In genomic region chr3:123312331-123313265, GRCh38 we compare ENCODE assay signal across 34 cellular contexts.
DNase-seq lines count a peak whose midpoint lies in the region; ATAC-seq, FAIRE-seq and TF ChIP-seq lines count a peak whose summit lies in the region.
"Had no signal": no experiment of that assay in that cellular context is flagged by ENCODE, and none has a peak within 500 bp of the region (broad histone marks: within the 10 kb centered on the region; RNA-seq: fewer than 3 reads in every experiment).

No MANE protein-coding gene starts in this region.

- H3K9me3 ChIP-seq in stomach smooth muscle (ENCODE audit: control insufficient read depth in 2 of 2, low read length in 2 of 2) (no peaks in the 10 kb centered on the region), transverse colon (no peaks in the 10 kb centered on the region)
- H3K9me3 ChIP-seq: gastrocnemius medialis, pancreas, suprapubic skin had no signal

- H3K4me3 Mint-ChIP-seq in stimulated activated naive CD8-positive, alpha-beta T cell treated with anti-CD3 and anti-CD28 coated beads, Interleukin-15, amount 100 ng/mL, for 72 hours, result no peak overlapping the region
- H3K4me3 Mint-ChIP-seq: activated B cell treated with CpG ODN at 0.5 μM for 24 hours; activated naive CD4-positive, alpha-beta T cell treated with anti-CD3 and anti-CD28 coated beads, Interleukin-2, amount 10 ng/mL, durations not matched to agents 7 days and 5 days; activated T-helper 1 cell treated with anti-CD3 and anti-CD28 coated beads, Interleukin-12 subunit alpha, Interleukin-12 subunit beta, Interleukin-2, Interleukin-4 antibody, amounts not matched to agents 30 ng/mL and 10 ng/mL and 1 ng/mL, durations not matched to agents 14 hours and 24 hours and 36 hours; CD14-positive monocyte; naive thymus-derived CD8-positive, alpha-beta T cell had no signal

- H3K27ac ChIP-seq in stomach smooth muscle (ENCODE audit: low read length) (peak overlapping the region; percentile 58), transverse colon (peak overlapping the region in 1 of 4 donors; percentile 48)
- H3K27ac ChIP-seq: gastrocnemius medialis, pancreas, PC-9, suprapubic skin had no signal

- in situ Hi-C loops in transverse colon (cut with MboI; ENCODE audit: low pct_ligation_motif_present in 1 of 4, low pct_unique_long_range_greater_than_20kb in 1 of 4, low sequenced_read_pairs in 3 of 4), result no loop called here

- H3K4me1 ChIP-seq in stomach smooth muscle (ENCODE audit: control insufficient read depth, insufficient read depth, low read length), result peaks cover 15% of the 10 kb centered on the region
- H3K4me1 ChIP-seq in transverse colon, result no peaks in the 10 kb centered on the region
- H3K4me1 ChIP-seq: gastrocnemius medialis, pancreas, suprapubic skin had no signal

- H3K9ac ChIP-seq in stomach smooth muscle (ENCODE audit: low read length in 2 of 2), result no peak overlapping the region

- no peak overlapping the region for H3K27ac Mint-ChIP-seq in stimulated activated naive CD8-positive, alpha-beta T cell treated with anti-CD3 and anti-CD28 coated beads, Interleukin-15, amount 100 ng/mL, for 72 hours
- H3K27ac Mint-ChIP-seq: activated B cell treated with CpG ODN at 0.5 μM for 24 hours; activated naive CD4-positive, alpha-beta T cell treated with anti-CD3 and anti-CD28 coated beads, Interleukin-2, amount 10 ng/mL, durations not matched to agents 7 days and 5 days; activated T-helper 1 cell treated with anti-CD3 and anti-CD28 coated beads, Interleukin-12 subunit alpha, Interleukin-12 subunit beta, Interleukin-2, Interleukin-4 antibody, amounts not matched to agents 30 ng/mL and 10 ng/mL and 1 ng/mL, durations not matched to agents 14 hours and 24 hours and 36 hours; naive thymus-derived CD8-positive, alpha-beta T cell had no signal

- intact Hi-C loops in transverse colon (cut with DNase I; ENCODE audit: low total_unique reads), result no loop called here

- no peak for TF ChIP-seq EP300 in transverse colon (IDR thresholded peaks at IDR 0.05; ENCODE audit: low read depth)

- no peaks in the 10 kb centered on the region for H3K36me3 ChIP-seq in bronchial epithelial cell (ENCODE audit: control insufficient read depth, insufficient read depth, low read length)
- peaks cover 23 to 48% of the 10 kb centered on the region in 2 donors for H3K36me3 ChIP-seq in stomach smooth muscle (ENCODE audit: control insufficient read depth in 2 of 2, insufficient read depth in 2 of 2, low read length in 2 of 2)
- H3K36me3 ChIP-seq in transverse colon, result no peaks in the 10 kb centered on the region
- H3K36me3 ChIP-seq: gastrocnemius medialis, pancreas, suprapubic skin had no signal

- DNase-seq in NCI-H146 treated with DMSO at 0.1 percent for 48 hours (lab: John Stamatoyannopoulos, UW; ENCODE audit: unreplicated experiment), result peak; percentile 15
- DNase-seq in bronchial epithelial cell (ENCODE audit: low read depth), result no peak
- DNase-seq in left lobe of liver (ENCODE audit: low spot score), result no peak
- no peak for DNase-seq in dedifferentiated amniotic fluid mesenchymal stem cell (ENCODE audit: extremely low spot score)
- DNase-seq in stimulated activated naive CD8-positive, alpha-beta T cell treated with anti-CD3 and anti-CD28 coated beads, Interleukin-15, amount 100 ng/mL, for 72 hours, result no peak
- no peak for DNase-seq in transverse colon
- DNase-seq: activated B cell treated with CpG ODN at 0.5 μM for 24 hours; activated CD4-positive, alpha-beta T cell treated with anti-CD3 and anti-CD28 coated beads, Interleukin-2, amount 50 U/mL, for 4 hours; activated naive CD4-positive, alpha-beta T cell treated with anti-CD3 and anti-CD28 coated beads, Interleukin-2, amount 10 ng/mL, durations not matched to agents 7 days and 5 days; amygdala; Calu3; dermis blood vessel endothelial cell; DND-41; gastrocnemius medialis; hippocampal formation; Kasumi-1; left ventricle myocardium superior; MV-4-11; naive thymus-derived CD8-positive, alpha-beta T cell; NCI-H1694 treated with DMSO at 0.1 percent for 48 hours; NCI-H2171 treated with DMSO at 0.1 percent for 48 hours; NCI-H510A treated with DMSO at 0.1 percent for 48 hours; SHP77; stimulated activated CD4-positive, alpha-beta T cell treated with anti-CD3 and anti-CD28 coated beads, Interleukin-2, amount 100 ng/mL, for 48 hours; SW 1271; T1000 had no signal

- H3K4me3 ChIP-seq in bronchial epithelial cell (ENCODE audit: low read depth, low read length) (no peak overlapping the region), stomach smooth muscle (ENCODE audit: low read length in 2 of 2) (no peak overlapping the region), transverse colon (no peak overlapping the region)
- H3K4me3 ChIP-seq: gastrocnemius medialis, pancreas, PC-9, suprapubic skin had no signal

- H3K4me1 Mint-ChIP-seq in stimulated activated naive CD8-positive, alpha-beta T cell treated with anti-CD3 and anti-CD28 coated beads, Interleukin-15, amount 100 ng/mL, for 72 hours, result no peaks in the 10 kb centered on the region
- H3K4me1 Mint-ChIP-seq: activated B cell treated with CpG ODN at 0.5 μM for 24 hours; activated naive CD4-positive, alpha-beta T cell treated with anti-CD3 and anti-CD28 coated beads, Interleukin-2, amount 10 ng/mL, durations not matched to agents 7 days and 5 days; CD14-positive monocyte had no signal

- TF ChIP-seq POLR2A in transverse colon (IDR thresholded peaks at IDR 0.05), result no peak

- H3K27me3 Mint-ChIP-seq in stimulated activated naive CD8-positive, alpha-beta T cell treated with anti-CD3 and anti-CD28 coated beads, Interleukin-15, amount 100 ng/mL, for 72 hours, result peaks cover 8% of the 10 kb centered on the region

- FAIRE-seq in bronchial epithelial cell (lab: Jason Lieb, UNC), result peak; percentile 28
- FAIRE-seq: endometrium, islet of Langerhans, pancreas had no signal

- H3K9me3 Mint-ChIP-seq in stimulated activated naive CD8-positive, alpha-beta T cell treated with anti-CD3 and anti-CD28 coated beads, Interleukin-15, amount 100 ng/mL, for 72 hours, result no peaks in the 10 kb centered on the region
- H3K9me3 Mint-ChIP-seq: activated B cell treated with CpG ODN at 0.5 μM for 24 hours; activated naive CD4-positive, alpha-beta T cell treated with anti-CD3 and anti-CD28 coated beads, Interleukin-2, amount 10 ng/mL, durations not matched to agents 7 days and 5 days; activated T-helper 1 cell treated with anti-CD3 and anti-CD28 coated beads, Interleukin-12 subunit alpha, Interleukin-12 subunit beta, Interleukin-2, Interleukin-4 antibody, amounts not matched to agents 30 ng/mL and 10 ng/mL and 1 ng/mL, durations not matched to agents 14 hours and 24 hours and 36 hours; naive thymus-derived CD8-positive, alpha-beta T cell had no signal

- TF ChIP-seq CTCF in bronchial epithelial cell (IDR thresholded peaks at IDR 0.05; ENCODE audit: insufficient read depth, low read length, severe bottlenecking) (no peak), transverse colon (IDR thresholded peaks at IDR 0.05) (no peak)

- 61 to 74% methylated on average over 2 to 16 of the region's 16 CpGs for WGBS in transverse colon (ENCODE audit: low coverage in 1 of 2), 2 donors

- H3K27me3 ChIP-seq in bronchial epithelial cell (ENCODE audit: control insufficient read depth, insufficient read depth, low read length) (no peaks in the 10 kb centered on the region), stomach smooth muscle (ENCODE audit: control insufficient read depth in 1 of 2, insufficient read depth in 2 of 2, low read length in 2 of 2) (no peaks in the 10 kb centered on the region), transverse colon (no peaks in the 10 kb centered on the region)
- H3K27me3 ChIP-seq: pancreas had no signal

- peak; percentile 65 for ATAC-seq in left lobe of liver
- no peak for ATAC-seq in stimulated activated naive CD8-positive, alpha-beta T cell treated with anti-CD3 and anti-CD28 coated beads, Interleukin-15, amount 100 ng/mL, for 72 hours
- ATAC-seq: gastrocnemius medialis; left ventricle myocardium superior; naive thymus-derived CD8-positive, alpha-beta T cell; pancreas had no signal
